In the genomic region with DNA sequence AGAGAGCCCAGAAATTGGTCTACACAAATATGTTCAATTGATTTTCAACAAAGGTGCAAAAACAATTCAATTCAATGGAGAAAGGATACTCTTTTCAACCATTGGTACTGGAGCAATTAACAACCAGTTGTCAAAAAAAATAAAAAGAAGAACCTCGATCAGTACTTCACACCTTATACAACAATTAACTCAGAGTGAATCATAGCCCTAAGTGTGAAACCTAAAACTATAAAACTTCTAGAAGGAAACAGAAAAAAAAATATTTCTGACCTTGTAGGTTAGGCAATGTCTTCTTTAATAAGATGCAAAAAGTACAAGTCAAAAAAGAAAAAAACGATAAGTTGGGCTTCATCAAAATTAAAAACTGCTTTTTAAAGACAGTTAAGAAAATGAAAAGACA, we compare ENCODE assay signal across 22 cellular contexts.
"Had no signal": no experiment of that assay in that cellular context is flagged by ENCODE, and none has a peak within 500 bp of the region (broad histone marks: within the 10 kb centered on the region; RNA-seq: fewer than 3 reads in every experiment).

No MANE protein-coding gene starts in this region.

- H3K27me3 Mint-ChIP-seq: naive thymus-derived CD8-positive, alpha-beta T cell; progenitor cell of endocrine pancreas; type B pancreatic cell had no signal

- H3K9me3 Mint-ChIP-seq: naive thymus-derived CD8-positive, alpha-beta T cell; type B pancreatic cell had no signal

- H3K4me3 Mint-ChIP-seq: naive thymus-derived CD8-positive, alpha-beta T cell; type B pancreatic cell had no signal

- ATAC-seq: esophagus mucosa; heart left ventricle; left lobe of liver; mucosa of descending colon; naive thymus-derived CD8-positive, alpha-beta T cell; pancreas; right cardiac atrium; stimulated activated naive CD8-positive, alpha-beta T cell treated with anti-CD3 and anti-CD28 coated beads, Interleukin-15, Interleukin-2, amounts not matched to agents 100 U/mL and 50 U/mL, for 24 hours had no signal

- H3K27ac Mint-ChIP-seq: progenitor cell of endocrine pancreas, type B pancreatic cell had no signal

- FAIRE-seq: endometrium, frontal cortex, pancreas, small intestine, urothelium cell line had no signal

- DNase-seq: cortex of kidney; dorsolateral prefrontal cortex; effector CD8-positive, alpha-beta T cell; heart left ventricle; hippocampal formation; islet precursor cell; mucosa of descending colon; naive thymus-derived CD8-positive, alpha-beta T cell; occipital lobe; pancreas; right cardiac atrium; small intestine; stimulated activated CD4-positive, alpha-beta T cell treated with anti-CD3 and anti-CD28 coated beads, Interleukin-12 subunit alpha, Interleukin-12 subunit beta, amount 100 ng/mL, for 4 hours; stimulated activated naive CD8-positive, alpha-beta T cell treated with anti-CD3 and anti-CD28 coated beads, Interleukin-15, Interleukin-2, amounts not matched to agents 100 U/mL and 50 U/mL, for 24 hours; thyroid gland had no signal
